Comparison of ENCODE assay signal across 8 cellular contexts in genomic region chr1:108691128-108691885, GRCh38. TPM values are rescaled to one million over a fixed set of nuclear protein-coding genes. Genes with fewer than 3 reads are reported as not detected.
DNase-seq lines count a peak whose midpoint lies in the region; ATAC-seq, FAIRE-seq and TF ChIP-seq lines count a peak whose summit lies in the region.

No MANE protein-coding gene starts in this region.

- H3K36me3 ChIP-seq in body of pancreas (replicated peaks in 1 of 2; ENCODE audit: insufficient read depth in 1 of 2, low read depth in 2 of 2), result peaks cover 0 to 4% of the 10 kb centered on the region in 2 donors
- peaks cover 11% of the 10 kb centered on the region for H3K36me3 ChIP-seq in upper lobe of right lung

- TF ChIP-seq CTCF in body of pancreas (IDR thresholded peaks at IDR 0.05) (no peak), lower leg skin (IDR thresholded peaks at IDR 0.05) (no peak), upper lobe of right lung (IDR thresholded peaks at IDR 0.05) (no peak)

- peak; percentile 35 for FAIRE-seq in GM18507 (lab: Jason Lieb, UNC)

- WGBS in body of pancreas, 2 donors, result 15 to 20% methylated on average over 11 of the region's 11 CpGs
- whole genome bisulfite sequencing in lower leg skin, 2 donors, result 22% methylated on average over 11 of the region's 11 CpGs

- peak overlapping the region; percentile 65 to 96 for H3K4me3 ChIP-seq in body of pancreas
- H3K4me3 ChIP-seq in lower leg skin (ENCODE audit: low read depth, poor library complexity, severe bottlenecking), result peak overlapping the region; percentile 95
- peak overlapping the region; percentile 79 for H3K4me3 ChIP-seq in upper lobe of right lung

- TF ChIP-seq POLR2A in body of pancreas (IDR thresholded peaks at IDR 0.05), result no peak
- no peak for TF ChIP-seq POLR2A in lower leg skin (IDR thresholded peaks at IDR 0.05)

- H3K9me3 ChIP-seq in body of pancreas, result no peaks in the 10 kb centered on the region
- no peaks in the 10 kb centered on the region for H3K9me3 ChIP-seq in upper lobe of right lung

- peak overlapping the region; percentile 93 to 99 (median 98) for H3K27ac ChIP-seq in body of pancreas
- peak overlapping the region; percentile 99 for H3K27ac ChIP-seq in upper lobe of right lung

- intact Hi-C loops in body of pancreas (cut with DNase I) (no loop called here), lower leg skin (cut with DNase I; ENCODE audit: low total_unique reads) (no loop called here), upper lobe of right lung (cut with DNase I) (no loop called here)

- peaks cover 25% of the 10 kb centered on the region for H3K4me1 ChIP-seq in body of pancreas
- H3K4me1 ChIP-seq in upper lobe of right lung, result peaks cover 21% of the 10 kb centered on the region

- DNase-seq in GM18507 (ENCODE audit: extremely low spot score, insufficient read length, low read depth) (no peak), body of pancreas (no peak), lower leg skin (ENCODE audit: low spot score in 2 of 2) (no peak), upper lobe of right lung (no peak), NCI-H69 (lab: John Stamatoyannopoulos, UW) (no peak), NCI-H1105 (lab: John Stamatoyannopoulos, UW) (no peak), foreskin melanocyte (no peak)

- ATAC-seq in HG03432 (IDR thresholded peaks at IDR 0.05; ENCODE audit: unreplicated experiment), result peak; percentile 2
- peak; percentile 2 for ATAC-seq in body of pancreas
- ATAC-seq in upper lobe of right lung, result no peak

- H3K27me3 ChIP-seq in body of pancreas (no peaks in the 10 kb centered on the region), upper lobe of right lung (no peaks in the 10 kb centered on the region)

RNA-seq across cellular contexts. Expression of gene PRPF38B, which starts 0.8 kb away (rescaled TPM):
- 10 to 100 TPM; 28.3 to 29.3 TPM for total RNA-seq in body of pancreas
- total RNA-seq in lower leg skin, result 10 to 100 TPM; 12.8 to 38.9 (median 18.4) TPM
- 39.3 TPM for total RNA-seq in upper lobe of right lung

RNA-seq across cellular contexts. Expression of gene FNDC7, which starts 21.4 kb away (rescaled TPM):
- total RNA-seq in body of pancreas (not detected), lower leg skin (not detected), upper lobe of right lung (not detected)

RNA-seq across cellular contexts. Expression of gene HENMT1, which starts 30.4 kb away (rescaled TPM):
- total RNA-seq in body of pancreas (1 to 10 TPM; 1.3 to 1.6 TPM), lower leg skin (1 to 10 TPM; 2.0 to 3.9 (median 2.2) TPM), upper lobe of right lung (5.6 TPM)

RNA-seq across cellular contexts. Expression of gene STXBP3, which starts 55.2 kb away (rescaled TPM):
- total RNA-seq in body of pancreas (10 to 100 TPM; 39.6 to 83.0 TPM), lower leg skin (10 to 100 TPM; 57.4 to 80.7 (median 69.5) TPM), upper lobe of right lung (54.1 TPM)
